Comparison of ENCODE assay signal across 16 cellular contexts in genomic region chr7:51640851-51641250, GRCh38.
"Had no signal": no experiment of that assay in that cellular context is flagged by ENCODE, and none has a peak within 500 bp of the region (broad histone marks: within the 10 kb centered on the region; RNA-seq: fewer than 3 reads in every experiment).

No MANE protein-coding gene starts in this region.

- H3K27me3 ChIP-seq: foreskin keratinocyte, neutrophil, tibial nerve, upper lobe of right lung had no signal

- H3K27ac Mint-ChIP-seq: endodermal cell; natural killer cell treated with Interleukin-12 subunit alpha and Interleukin-12 subunit beta and Interleukin-15 and Interleukin-18, amount 100 ng/mL, for 72 hours; stimulated activated memory B cell treated with anti-CD40 and anti-IgM and Interleukin-4, amounts not matched to agents 10 μg/mL and 1 μg/mL and 100 μg/mL, for 72 hours; stimulated activated naive CD8-positive, alpha-beta T cell treated with anti-CD3 and anti-CD28 coated beads, Interleukin-15, Interleukin-2, amounts not matched to agents 100 ng/mL and 50 ng/mL, for 24 hours had no signal

- H3K9me3 Mint-ChIP-seq: stimulated activated naive CD8-positive, alpha-beta T cell treated with anti-CD3 and anti-CD28 coated beads, Interleukin-15, Interleukin-2, amounts not matched to agents 100 ng/mL and 50 ng/mL, for 24 hours had no signal

- H3K36me3 ChIP-seq: neutrophil, tibial nerve, upper lobe of right lung had no signal

- H3K4me3 Mint-ChIP-seq: endodermal cell; natural killer cell treated with Interleukin-12 subunit alpha and Interleukin-12 subunit beta and Interleukin-15 and Interleukin-18, amount 100 ng/mL, for 72 hours; stimulated activated memory B cell treated with anti-CD40 and anti-IgM and Interleukin-4, amounts not matched to agents 10 μg/mL and 1 μg/mL and 100 μg/mL, for 72 hours; stimulated activated naive CD8-positive, alpha-beta T cell treated with anti-CD3 and anti-CD28 coated beads, Interleukin-15, Interleukin-2, amounts not matched to agents 100 ng/mL and 50 ng/mL, for 24 hours had no signal

- H3K4me1 ChIP-seq: foreskin keratinocyte, tibial nerve, upper lobe of right lung had no signal

- FAIRE-seq: endothelial cell of umbilical vein had no signal

- DNase-seq: central memory CD4-positive, alpha-beta T cell; effector CD4-positive, alpha-beta T cell; endodermal cell; erythroblast; foreskin keratinocyte; right cardiac atrium; stimulated activated CD4-positive, alpha-beta T cell treated with anti-CD3 and anti-CD28 coated beads, Interleukin-4, amount 100 ng/mL, for 1 hour; stimulated activated CD8-positive, alpha-beta memory T cell treated with anti-CD3 and anti-CD28 coated beads, Interleukin-4, amount 100 ng/mL, for 48 hours; upper lobe of right lung had no signal

- H3K4me1 Mint-ChIP-seq: stimulated activated memory B cell treated with anti-CD40 and anti-IgM and Interleukin-4, amounts not matched to agents 10 μg/mL and 1 μg/mL and 100 μg/mL, for 72 hours had no signal

- H3K27me3 Mint-ChIP-seq: natural killer cell treated with Interleukin-12 subunit alpha and Interleukin-12 subunit beta and Interleukin-15 and Interleukin-18, amount 100 ng/mL, for 72 hours; stimulated activated memory B cell treated with anti-CD40 and anti-IgM and Interleukin-4, amounts not matched to agents 10 μg/mL and 1 μg/mL and 100 μg/mL, for 72 hours; stimulated activated naive CD8-positive, alpha-beta T cell treated with anti-CD3 and anti-CD28 coated beads, Interleukin-15, Interleukin-2, amounts not matched to agents 100 ng/mL and 50 ng/mL, for 24 hours had no signal

- H3K36me3 Mint-ChIP-seq: natural killer cell treated with Interleukin-12 subunit alpha and Interleukin-12 subunit beta and Interleukin-15 and Interleukin-18, amount 100 ng/mL, for 72 hours; stimulated activated memory B cell treated with anti-CD40 and anti-IgM and Interleukin-4, amounts not matched to agents 10 μg/mL and 1 μg/mL and 100 μg/mL, for 72 hours had no signal

- H3K27ac ChIP-seq: coronary artery, foreskin keratinocyte, neutrophil, tibial nerve, upper lobe of right lung had no signal

- H3K9me3 ChIP-seq: neutrophil, upper lobe of right lung had no signal

- H3K4me3 ChIP-seq: coronary artery, tibial nerve, upper lobe of right lung had no signal
